18 cellular contexts compared by ENCODE assay signal in the genomic region with DNA sequence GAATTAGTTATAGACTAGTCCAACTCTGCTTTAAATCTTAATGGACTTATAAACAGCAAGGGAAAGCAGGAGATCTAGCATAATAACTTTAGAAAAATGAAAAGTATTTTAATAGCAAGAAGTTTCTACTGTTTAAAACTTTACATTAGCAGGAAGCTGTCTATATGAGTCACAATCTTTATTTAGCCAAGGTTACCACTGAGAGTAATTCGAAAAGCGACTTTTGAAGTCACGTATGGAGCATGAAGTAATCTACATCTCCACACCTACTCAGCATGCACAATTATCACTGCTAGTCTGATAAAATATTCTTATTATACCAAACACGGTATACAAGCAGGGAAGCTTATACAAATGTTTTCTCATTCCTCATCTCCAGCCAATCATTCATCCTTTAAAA.
DNase-seq lines count a peak whose midpoint lies in the region; ATAC-seq, FAIRE-seq and TF ChIP-seq lines count a peak whose summit lies in the region.
"Had no signal": no experiment of that assay in that cellular context is flagged by ENCODE, and none has a peak within 500 bp of the region (broad histone marks: within the 10 kb centered on the region; RNA-seq: fewer than 3 reads in every experiment).

No MANE protein-coding gene starts in this region.

- H3K9me3 Mint-ChIP-seq in MCF 10A (ENCODE audit: unreplicated experiment) = no peaks in the 10 kb centered on the region
- peaks cover 0 to 17% (median 2%) of the 10 kb centered on the region in 11 donors for H3K9me3 Mint-ChIP-seq in naive thymus-derived CD4-positive, alpha-beta T cell

- H3K36me3 ChIP-seq in mammary epithelial cell (ENCODE audit: insufficient read depth, low read length) (no peaks in the 10 kb centered on the region), bronchial epithelial cell (ENCODE audit: control insufficient read depth, insufficient read depth, low read length) (no peaks in the 10 kb centered on the region)
- no peaks in the 10 kb centered on the region for H3K36me3 ChIP-seq in naive thymus-derived CD4-positive, alpha-beta T cell (ENCODE audit: control insufficient read depth in 2 of 3, insufficient read depth in 3 of 3, low read length in 3 of 3)
- H3K36me3 ChIP-seq: SJCRH30 had no signal

- no peaks in the 10 kb centered on the region for H3K27me3 ChIP-seq in mammary epithelial cell (ENCODE audit: insufficient read depth, low read length)
- H3K27me3 ChIP-seq in bronchial epithelial cell (ENCODE audit: control insufficient read depth, insufficient read depth, low read length) = no peaks in the 10 kb centered on the region
- no peaks in the 10 kb centered on the region for H3K27me3 ChIP-seq in naive thymus-derived CD4-positive, alpha-beta T cell (ENCODE audit: control insufficient read depth in 2 of 2, insufficient read depth in 2 of 2, low read length in 2 of 2)
- H3K27me3 ChIP-seq: SJCRH30 had no signal

- FAIRE-seq in bronchial epithelial cell (lab: Jason Lieb, UNC) = no peak
- FAIRE-seq: H54 had no signal

- H3K4me1 ChIP-seq in mammary epithelial cell (ENCODE audit: insufficient read depth, low read length) = no peaks in the 10 kb centered on the region
- no peaks in the 10 kb centered on the region for H3K4me1 ChIP-seq in naive thymus-derived CD4-positive, alpha-beta T cell (ENCODE audit: control insufficient read depth in 2 of 2, insufficient read depth in 2 of 2, low read length in 2 of 2)
- H3K4me1 ChIP-seq: SJCRH30 had no signal

- POLR2A ChIA-PET in MCF 10A (lab: Yijun Ruan, JAX) = no interaction called here
- POLR2A ChIA-PET in naive thymus-derived CD4-positive, alpha-beta T cell (lab: Charles Lee) = no interaction called here

- intact Hi-C loops in MCF 10A (cut with micrococcal nuclease) (no loop called here), mammary epithelial cell (cut with micrococcal nuclease) (no loop called here)
- intact Hi-C loops in naive thymus-derived CD4-positive, alpha-beta T cell (cut with micrococcal nuclease) = no loop called here

- ATAC-seq in GM21825 (IDR thresholded peaks at IDR 0.05; ENCODE audit: unreplicated experiment) (no peak), GM18498 (IDR thresholded peaks at IDR 0.05; ENCODE audit: unreplicated experiment) (no peak)
- no peak for ATAC-seq in naive thymus-derived CD4-positive, alpha-beta T cell

- TF ChIP-seq CTCF in MCF 10A (IDR thresholded peaks at IDR 0.05; ENCODE audit: unreplicated experiment) = no peak
- TF ChIP-seq CTCF in mammary epithelial cell (conservative IDR thresholded peaks at IDR 0.05 in 1 of 2, IDR thresholded peaks at IDR 0.05 in 1 of 2; ENCODE audit: extremely low read depth in 1 of 2, insufficient read depth in 1 of 2, low read depth in 1 of 2, low read length in 2 of 2) = no peak
- no peak for TF ChIP-seq CTCF in bronchial epithelial cell (IDR thresholded peaks at IDR 0.05; ENCODE audit: insufficient read depth, low read length, severe bottlenecking)

- BruUV-seq in MCF 10A (replicated peaks; lab: Mats Ljungman, UMichigan) (no TSS peak), mammary epithelial cell (replicated peaks; lab: Mats Ljungman, UMichigan) (no TSS peak)

- no peak overlapping the region for H3K9ac ChIP-seq in mammary epithelial cell (ENCODE audit: insufficient read depth, low read length)

- H3K9me3 ChIP-seq in mammary epithelial cell (replicated peaks; ENCODE audit: insufficient read depth, low read length) = no peaks in the 10 kb centered on the region
- H3K9me3 ChIP-seq in naive thymus-derived CD4-positive, alpha-beta T cell (ENCODE audit: control insufficient read depth in 2 of 3, low read length in 3 of 3) = no peaks in the 10 kb centered on the region
- H3K9me3 ChIP-seq: SJCRH30 had no signal

- DNase-seq in MCF 10A (ENCODE audit: unreplicated experiment) (peak; percentile 3), mammary epithelial cell (no peak), bronchial epithelial cell (ENCODE audit: low read depth) (peak; percentile 51), hepatic stellate cell (ENCODE audit: low spot score) (peak; percentile 3), occipital lobe (lab: John Stamatoyannopoulos, UW) (no peak)
- no peak for DNase-seq in naive thymus-derived CD4-positive, alpha-beta T cell
- DNase-seq: CD8-positive, alpha-beta memory T cell; GDM1; KBM-7; NCI-H1092; NCI-H1436; NCI-H187 treated with DMSO at 0.1 percent for 48 hours; SJCRH30 had no signal

- H3K27me3 Mint-ChIP-seq in MCF 10A (ENCODE audit: insufficient read depth, unreplicated experiment) = no peaks in the 10 kb centered on the region
- H3K27me3 Mint-ChIP-seq in naive thymus-derived CD4-positive, alpha-beta T cell = no peaks in the 10 kb centered on the region
- H3K27me3 Mint-ChIP-seq: CD8-positive, alpha-beta memory T cell had no signal

- H3K79me2 ChIP-seq in mammary epithelial cell (ENCODE audit: insufficient read depth, low read length) = no peaks in the 10 kb centered on the region

- H3K4me3 ChIP-seq in mammary epithelial cell (replicated peaks in 1 of 3; ENCODE audit: insufficient read depth in 1 of 3, low read depth in 2 of 3, low read length in 3 of 3) (no peak overlapping the region), bronchial epithelial cell (ENCODE audit: low read depth, low read length) (no peak overlapping the region)
- H3K4me3 ChIP-seq in naive thymus-derived CD4-positive, alpha-beta T cell (ENCODE audit: low read length) = no peak overlapping the region
- H3K4me3 ChIP-seq: SJCRH30 had no signal

- no peak overlapping the region for H3K4me3 Mint-ChIP-seq in MCF 10A (ENCODE audit: unreplicated experiment)
- H3K4me3 Mint-ChIP-seq in naive thymus-derived CD4-positive, alpha-beta T cell = no peak overlapping the region
- H3K4me3 Mint-ChIP-seq: CD8-positive, alpha-beta memory T cell had no signal

- H4K20me1 ChIP-seq in mammary epithelial cell (ENCODE audit: insufficient read depth, low read length) = no peaks in the 10 kb centered on the region

- dilution Hi-C loops in mammary epithelial cell (cut with HindIII; ENCODE audit: low sequenced_read_pairs) = no loop called here

- no peak overlapping the region for H2AFZ ChIP-seq in mammary epithelial cell (ENCODE audit: low read depth, low read length)

- no peak overlapping the region for H3K27ac Mint-ChIP-seq in MCF 10A (ENCODE audit: low read depth, unreplicated experiment)
- no peak overlapping the region for H3K27ac Mint-ChIP-seq in naive thymus-derived CD4-positive, alpha-beta T cell
- H3K27ac Mint-ChIP-seq: CD8-positive, alpha-beta memory T cell had no signal

- in situ Hi-C loops in mammary epithelial cell (cut with MboI; ENCODE audit: low sequenced_read_pairs in 2 of 2) = no loop called here

- H3K4me2 ChIP-seq in mammary epithelial cell (ENCODE audit: insufficient read depth, low read depth, low read length) = no peak overlapping the region

- H3K36me3 Mint-ChIP-seq in MCF 10A (ENCODE audit: insufficient read depth, unreplicated experiment) = no peaks in the 10 kb centered on the region
- no peaks in the 10 kb centered on the region for H3K36me3 Mint-ChIP-seq in naive thymus-derived CD4-positive, alpha-beta T cell
- H3K36me3 Mint-ChIP-seq: CD8-positive, alpha-beta memory T cell had no signal

- peaks cover 7% of the 10 kb centered on the region for H3K4me1 Mint-ChIP-seq in MCF 10A (ENCODE audit: insufficient read depth, unreplicated experiment)
- H3K4me1 Mint-ChIP-seq in naive thymus-derived CD4-positive, alpha-beta T cell = no peaks in the 10 kb centered on the region
- H3K4me1 Mint-ChIP-seq: CD8-positive, alpha-beta memory T cell had no signal

- CTCF ChIA-PET in MCF 10A (lab: Yijun Ruan, JAX) (interaction anchor here (0.8 kb wide), 1 partner anchor 126 kb away, joined by 3 read pairs; no protein-coding TSS in a partner anchor), mammary epithelial cell (lab: Charles Lee; ENCODE audit: low non-redundant PET) (no interaction called here)
- CTCF ChIA-PET in naive thymus-derived CD4-positive, alpha-beta T cell (lab: Charles Lee) = no interaction called here

- H3K27ac ChIP-seq in mammary epithelial cell (ENCODE audit: insufficient read depth, low read depth, low read length) = no peak overlapping the region
- no peak overlapping the region for H3K27ac ChIP-seq in naive thymus-derived CD4-positive, alpha-beta T cell (ENCODE audit: low read depth, low read length)
- H3K27ac ChIP-seq: 22Rv1, C4-2B, SJCRH30 had no signal

- 82% methylated on average over 4 of the region's 4 CpGs for WGBS in mammary epithelial cell (ENCODE audit: low coverage, missing lambda C conversion rate)

Comparison
In these comparisons a context has a peak if more than half of its experiments do, and no peak if none do; other contexts are left out.
1. DNase-seq: peak in MCF 10A (single experiment), bronchial epithelial cell (single experiment) and hepatic stellate cell (single experiment); none in mammary epithelial cell (single experiment), occipital lobe (single experiment) and naive thymus-derived CD4-positive, alpha-beta T cell (0 of 9).